21 cellular contexts compared by ENCODE assay signal in the genomic region with DNA sequence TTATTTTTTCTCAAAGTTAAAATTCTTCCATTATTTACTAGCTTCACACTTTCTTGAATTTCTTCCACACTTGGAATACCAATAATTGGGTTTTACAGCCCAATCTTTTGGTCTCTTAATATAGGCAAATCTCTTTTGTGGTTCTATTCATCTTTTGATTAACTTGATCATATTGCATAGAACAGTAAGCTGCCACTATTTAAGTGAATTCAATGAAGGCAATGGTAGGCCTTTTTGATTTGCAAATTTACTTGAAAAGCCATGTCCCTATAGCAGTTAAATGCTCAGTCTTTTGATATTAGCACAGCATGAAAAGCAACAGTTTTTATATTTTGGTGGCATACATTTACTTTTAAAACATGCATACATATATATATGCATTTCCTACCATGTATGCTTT.
"Had no signal": no experiment of that assay in that cellular context is flagged by ENCODE, and none has a peak within 500 bp of the region (broad histone marks: within the 10 kb centered on the region; RNA-seq: fewer than 3 reads in every experiment).

No MANE protein-coding gene starts in this region.

- H3K4me3 ChIP-seq: MG63, SJSA1, SK-N-MC had no signal

- DNase-seq: IMR-90, Karpas-422, KG1, MG63, NCI-H1092 treated with DMSO at 0.1 percent for 48 hours, NCI-H1436, NCI-H187, NCI-H2029, NCI-H2081 treated with DMSO at 0.1 percent for 48 hours, NCI-H2171, NCI-H226, NCI-H446, NCI-H510A, NCI-H69, NCI-H774, Right ventricle myocardium superior, RPMI8226, SIG-M5 had no signal

- ATAC-seq: HepG2 had no signal

- H3K27ac ChIP-seq: SJSA1, SK-N-MC had no signal

- H3K4me1 ChIP-seq: SJSA1 had no signal

- H3K36me3 ChIP-seq: MG63, SJSA1 had no signal

- H3K9me3 ChIP-seq: MG63, SJSA1 had no signal
